In the genomic region with DNA sequence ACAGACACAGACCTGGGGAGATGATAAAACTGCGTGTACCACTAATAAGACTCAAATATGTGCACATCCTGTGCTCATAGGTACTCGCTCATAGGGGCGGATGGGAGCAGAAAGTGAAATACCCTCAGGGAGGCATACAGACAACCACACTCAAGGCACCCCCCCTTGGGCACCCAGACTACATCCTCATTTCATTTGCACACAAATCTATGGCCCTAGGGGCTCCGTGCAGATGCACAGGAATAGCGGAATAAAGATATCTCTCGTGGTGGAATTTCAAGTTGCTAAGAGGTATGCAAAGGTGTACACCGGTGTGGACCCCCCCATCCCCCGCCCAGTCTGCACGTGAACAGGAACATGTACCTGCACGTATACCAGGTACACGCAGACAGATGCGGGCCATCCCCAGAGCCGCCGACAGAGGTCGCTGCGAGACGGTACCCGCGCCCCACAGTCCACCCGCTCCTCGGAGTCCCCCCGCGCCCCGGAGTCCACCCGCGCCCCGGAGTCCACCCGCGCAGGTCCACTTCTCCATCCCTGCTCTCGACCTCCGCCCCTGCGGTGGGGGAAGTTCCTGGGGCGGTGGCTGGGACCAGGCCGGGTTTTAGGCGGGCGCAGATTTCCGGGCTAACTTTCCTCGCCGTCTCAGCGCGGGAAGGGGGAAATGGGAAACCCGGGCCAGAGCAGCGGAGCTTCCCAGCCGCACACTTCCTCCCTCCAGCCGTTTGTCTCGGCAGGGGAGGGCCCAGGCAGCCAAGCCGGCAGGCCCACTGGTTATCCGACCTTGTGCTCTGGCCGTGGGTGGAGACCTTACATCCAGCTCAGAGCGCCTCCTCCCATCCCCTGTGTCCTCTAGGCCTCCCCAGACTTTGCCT, we compare ENCODE assay signal across 8 cellular contexts. TPM values are rescaled to one million over a fixed set of nuclear protein-coding genes. Genes with fewer than 3 reads are reported as not detected.
A peak's percentile ranks its signal among the peaks of the same experiment; 100 is the strongest.
DNase-seq lines count a peak whose midpoint lies in the region; ATAC-seq and TF ChIP-seq lines count a peak whose summit lies in the region.

No MANE protein-coding gene starts in this region.

- DNase-seq in BE2C (peak; percentile 68), GM19238 (ENCODE audit: insufficient read length, low spot score) (peak; percentile 47), T-helper 1 cell (peak; percentile 56 to 69 (median 65)), hepatic stellate cell (ENCODE audit: low spot score) (peak; percentile 58), foreskin melanocyte (no peak)
- peak; percentile 85 for DNase-seq in activated naive CD8-positive, alpha-beta T cell treated with anti-CD3 and anti-CD28 coated beads, Interleukin-2, amount 50 U/mL, for 24 hours

- H3K4me2 ChIP-seq in skeletal muscle satellite cell (ENCODE audit: low read length): peak overlapping the region; percentile 79

- H3K36me3 ChIP-seq in BE2C (no peaks in the 10 kb centered on the region), skeletal muscle satellite cell (ENCODE audit: insufficient read depth, low read length) (no peaks in the 10 kb centered on the region)

- no peaks in the 10 kb centered on the region for H3K4me1 ChIP-seq in BE2C
- peaks cover 42% of the 10 kb centered on the region for H3K4me1 ChIP-seq in skeletal muscle satellite cell (ENCODE audit: control insufficient read depth, insufficient read depth, low read length)

- H3K27me3 ChIP-seq in BE2C: peaks cover 27% of the 10 kb centered on the region
- no peaks in the 10 kb centered on the region for H3K27me3 ChIP-seq in skeletal muscle satellite cell (ENCODE audit: control insufficient read depth, insufficient read depth, low read length)

- peak overlapping the region; percentile 68 for H3K4me3 Mint-ChIP-seq in activated naive CD8-positive, alpha-beta T cell treated with anti-CD3 and anti-CD28 coated beads, Interleukin-2, amount 50 U/mL, for 24 hours

- H3K4me1 Mint-ChIP-seq in activated naive CD8-positive, alpha-beta T cell treated with anti-CD3 and anti-CD28 coated beads, Interleukin-2, amount 50 U/mL, for 24 hours: peaks cover 25% of the 10 kb centered on the region

- H3K4me3 ChIP-seq in BE2C (ENCODE audit: low read depth, low read length): peak overlapping the region; percentile 51
- H3K4me3 ChIP-seq in skeletal muscle satellite cell (ENCODE audit: low read length): peak overlapping the region; percentile 68

- peak; percentile 58 for ATAC-seq in HG03571 (IDR thresholded peaks at IDR 0.05; ENCODE audit: unreplicated experiment)
- ATAC-seq in activated naive CD8-positive, alpha-beta T cell treated with anti-CD3 and anti-CD28 coated beads, Interleukin-2, amount 50 U/mL, for 24 hours: peak; percentile 82

- no peaks in the 10 kb centered on the region for H3K36me3 Mint-ChIP-seq in activated naive CD8-positive, alpha-beta T cell treated with anti-CD3 and anti-CD28 coated beads, Interleukin-2, amount 50 U/mL, for 24 hours (ENCODE audit: low read depth)

- no peaks in the 10 kb centered on the region for H3K9me3 Mint-ChIP-seq in activated naive CD8-positive, alpha-beta T cell treated with anti-CD3 and anti-CD28 coated beads, Interleukin-2, amount 50 U/mL, for 24 hours

- H3K9me3 ChIP-seq in BE2C (no peaks in the 10 kb centered on the region), skeletal muscle satellite cell (replicated peaks; ENCODE audit: low read length) (no peaks in the 10 kb centered on the region)

- H3K27ac Mint-ChIP-seq in activated naive CD8-positive, alpha-beta T cell treated with anti-CD3 and anti-CD28 coated beads, Interleukin-2, amount 50 U/mL, for 24 hours: no peak overlapping the region

- peak overlapping the region; percentile 71 for H3K9ac ChIP-seq in skeletal muscle satellite cell (ENCODE audit: low read depth, low read length)

- TF ChIP-seq CTCF in BE2C (IDR thresholded peaks at IDR 0.05; ENCODE audit: low read depth, low read length): peak; percentile 74

- peaks cover 6% of the 10 kb centered on the region for H3K27me3 Mint-ChIP-seq in activated naive CD8-positive, alpha-beta T cell treated with anti-CD3 and anti-CD28 coated beads, Interleukin-2, amount 50 U/mL, for 24 hours

RNA-seq across cellular contexts. Expression of a gene that starts 1.0 kb away (rescaled TPM):
- polyA plus RNA-seq in BE2C (2012; ENCODE audit: insufficient read depth, insufficient read length, low read depth): not detected
- not detected in 2 replicates for total RNA-seq in skeletal muscle satellite cell (2012; rRNA removed)
